ENCODE assay signal across 8 cellular contexts in the genomic region with DNA sequence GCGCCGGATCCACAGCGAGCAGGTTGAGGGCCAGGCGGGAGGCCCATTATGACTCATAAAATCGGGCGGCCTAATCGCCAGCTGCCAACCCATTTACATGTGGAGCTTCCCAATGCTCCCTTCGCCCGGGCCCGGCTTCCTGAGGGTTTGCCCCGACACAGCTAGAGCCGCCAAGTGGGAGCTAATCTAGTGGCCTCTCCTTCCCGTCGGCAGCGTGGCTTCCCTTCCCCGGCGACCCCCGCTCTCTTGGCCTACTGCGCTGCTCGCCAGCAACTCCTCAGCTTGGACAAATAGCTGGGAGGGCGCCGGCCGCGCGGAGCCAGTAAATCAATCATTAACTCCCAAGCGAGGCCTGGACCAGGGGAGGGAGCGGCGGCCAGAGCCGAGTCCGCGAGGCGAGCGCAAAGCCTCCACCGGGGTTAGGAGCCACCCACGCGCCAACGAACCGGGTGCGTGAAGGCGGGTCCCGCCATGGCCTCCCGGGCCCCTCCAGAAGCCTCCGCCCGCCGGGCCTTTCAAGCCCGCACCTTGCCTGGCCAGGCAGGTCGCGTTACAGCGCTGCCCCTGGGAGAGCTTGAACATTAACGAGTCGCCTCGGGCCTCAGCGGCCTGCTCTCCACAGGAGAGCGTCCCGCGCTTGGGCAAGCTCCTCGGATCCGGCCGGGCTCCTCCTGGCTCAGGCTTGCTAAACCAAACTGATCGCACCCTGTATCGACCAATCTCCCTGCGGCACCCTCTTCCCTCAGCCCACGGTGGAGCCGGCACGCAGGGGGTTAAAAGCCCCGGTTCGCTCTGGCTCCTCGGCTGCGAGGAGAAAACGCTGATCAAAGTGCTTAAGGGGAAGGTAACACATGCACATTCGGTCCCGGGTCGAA. TPM values are rescaled to one million over a fixed set of nuclear protein-coding genes. Genes with fewer than 3 reads are reported as not detected.
A peak's percentile ranks its signal among the peaks of the same experiment; 100 is the strongest.
DNase-seq lines count a peak whose midpoint lies in the region; TF ChIP-seq lines count a peak whose summit lies in the region.

No MANE protein-coding gene starts in this region.

- H3K27me3 ChIP-seq in uterus = peaks cover 3 to 17% of the 10 kb centered on the region in 2 donors

- no peaks in the 10 kb centered on the region for H3K9me3 ChIP-seq in uterus

- no peak for TF ChIP-seq CTCF in uterus (IDR thresholded peaks at IDR 0.05)

- H3K36me3 ChIP-seq in uterus = no peaks in the 10 kb centered on the region

- peak overlapping the region; percentile 89 to 97 for H3K27ac ChIP-seq in uterus

- peaks cover 0 to 18% of the 10 kb centered on the region in 2 donors for H3K4me1 ChIP-seq in uterus

- intact Hi-C loops in uterus (cut with DNase I; ENCODE audit: low total_unique reads) = loop anchor here (5.0 to 10.0 kb wide), 2 partner anchors 44 to 94 kb away; no protein-coding TSS in a partner anchor

- DNase-seq in NCI-H526 (lab: John Stamatoyannopoulos, UW) = peak; percentile 56 to 86
- no peak for DNase-seq in NCI-H526 treated with DMSO at 0.1 percent for 48 hours (lab: John Stamatoyannopoulos, UW)
- peak; percentile 84 for DNase-seq in NCI-H69 (lab: John Stamatoyannopoulos, UW)
- peak; percentile 79 for DNase-seq in ecto neural progenitor cell (ENCODE audit: low spot score)
- DNase-seq in midbrain (lab: John Stamatoyannopoulos, UW) = peak; percentile 54
- peak; percentile 62 to 68 for DNase-seq in uterus
- DNase-seq in activated CD4-positive, CD25-positive, alpha-beta regulatory T cell treated with anti-CD3 and anti-CD28 coated beads, Interleukin-2, amount 50 U/mL, for 72 hours = no peak
- no peak for DNase-seq in stimulated activated naive CD4-positive, alpha-beta T cell (lab: John Stamatoyannopoulos, UW)

- TF ChIP-seq POLR2A in uterus (IDR thresholded peaks at IDR 0.05) = no peak

- peak overlapping the region; percentile 3 to 55 for H3K4me3 ChIP-seq in uterus

RNA-seq across cellular contexts. Expression of gene BCOR, which starts 10.6 kb away (rescaled TPM):
- 10 to 100 TPM in 3 of 4 donors, 1 to 10 TPM in 1; 10.0 to 42.4 (median 26.4) TPM for total RNA-seq in uterus

Comparison
In these comparisons a context has a peak if more than half of its experiments do, and no peak if none do; other contexts are left out.
1. DNase-seq: peak in NCI-H526 (2 of 2), NCI-H69 (single experiment), ecto neural progenitor cell (single experiment), midbrain (single experiment) and uterus (2 of 2); none in NCI-H526 treated with DMSO at 0.1 percent for 48 hours (single experiment), activated CD4-positive, CD25-positive, alpha-beta regulatory T cell treated with anti-CD3 and anti-CD28 coated beads, Interleukin-2, amount 50 U/mL, for 72 hours (single experiment) and stimulated activated naive CD4-positive, alpha-beta T cell (0 of 6).